ENCODE assay signal across 8 cellular contexts in genomic region chr17:45584092-45585036, GRCh38.
DNase-seq lines count a peak whose midpoint lies in the region; ATAC-seq and TF ChIP-seq lines count a peak whose summit lies in the region.

No MANE protein-coding gene starts in this region.

- no peaks in the 10 kb centered on the region for H3K27me3 Mint-ChIP-seq in activated CD8-positive, alpha-beta T cell treated with anti-CD3 and anti-CD28 coated beads for 36 hours

- TF ChIP-seq CTCF in activated CD8-positive, alpha-beta T cell treated with anti-CD3 and anti-CD28 coated beads for 36 hours (IDR thresholded peaks at IDR 0.05), result no peak

- H3K4me1 Mint-ChIP-seq in activated CD8-positive, alpha-beta T cell treated with anti-CD3 and anti-CD28 coated beads for 36 hours (ENCODE audit: low read depth), result peaks cover 23% of the 10 kb centered on the region

- CTCF ChIA-PET in activated CD8-positive, alpha-beta T cell treated with anti-CD3 and anti-CD28 coated beads for 36 hours (lab: Charles Lee), result no interaction called here

- H3K9ac ChIP-seq in mucosa of stomach (ENCODE audit: low read length), result peak overlapping the region; percentile 86

- H3K9me3 ChIP-seq in mucosa of stomach (ENCODE audit: control insufficient read depth, low read length), result no peaks in the 10 kb centered on the region

- H3K9me3 Mint-ChIP-seq in activated CD8-positive, alpha-beta T cell treated with anti-CD3 and anti-CD28 coated beads for 36 hours, result no peaks in the 10 kb centered on the region

- H3K4me1 ChIP-seq in mucosa of stomach (ENCODE audit: control insufficient read depth, insufficient read depth, low read length), result peaks cover 8% of the 10 kb centered on the region

- no peaks in the 10 kb centered on the region for H3K36me3 ChIP-seq in mucosa of stomach (ENCODE audit: control insufficient read depth, insufficient read depth, low read length)

- H3K4me3 Mint-ChIP-seq in activated CD8-positive, alpha-beta T cell treated with anti-CD3 and anti-CD28 coated beads for 36 hours, result peak overlapping the region; percentile 86

- no peaks in the 10 kb centered on the region for H3K27me3 ChIP-seq in mucosa of stomach (ENCODE audit: control insufficient read depth, insufficient read depth, low read length)

- POLR2A ChIA-PET in activated CD8-positive, alpha-beta T cell treated with anti-CD3 and anti-CD28 coated beads for 36 hours (lab: Charles Lee), result interaction anchor here (0.9 to 1.7 kb wide), 5 partner anchors 9 to 274 kb away, joined by 3 to 7 read pairs (median 3); no protein-coding TSS in a partner anchor

- intact Hi-C loops in activated CD8-positive, alpha-beta T cell treated with anti-CD3 and anti-CD28 coated beads for 36 hours (cut with micrococcal nuclease), result no loop called here

- H3K36me3 Mint-ChIP-seq in activated CD8-positive, alpha-beta T cell treated with anti-CD3 and anti-CD28 coated beads for 36 hours (ENCODE audit: low read depth), result peaks cover 10% of the 10 kb centered on the region

- peak overlapping the region; percentile 28 for H3K4me3 ChIP-seq in mucosa of stomach (ENCODE audit: low read length)

- peak overlapping the region; percentile 98 for H3K27ac Mint-ChIP-seq in activated CD8-positive, alpha-beta T cell treated with anti-CD3 and anti-CD28 coated beads for 36 hours

- ATAC-seq in GM19468 (IDR thresholded peaks at IDR 0.05; ENCODE audit: extremely low read depth, unreplicated experiment), result peak; percentile 56
- peak; percentile 54 for ATAC-seq in activated CD8-positive, alpha-beta T cell treated with anti-CD3 and anti-CD28 coated beads for 36 hours

- DNase-seq in Ammon's horn (ENCODE audit: low spot score) (peak; percentile 86), HPDE6-E6E7 (ENCODE audit: extremely low spot score) (peak; percentile 58), epidermal melanocyte (ENCODE audit: insufficient read length, low spot score) (peak; percentile 66), cortex of kidney (lab: John Stamatoyannopoulos, UW) (no peak)
- DNase-seq in activated CD8-positive, alpha-beta T cell treated with anti-CD3 and anti-CD28 coated beads for 36 hours, result peak; percentile 80
- peak; percentile 54 to 58 for DNase-seq in stimulated activated CD8-positive, alpha-beta memory T cell treated with anti-CD3 and anti-CD28 coated beads, Interleukin-7, amount 100 ng/mL, for 48 hours (ENCODE audit: extremely low read depth in 1 of 2, low read depth in 1 of 2)
